ENCODE assay signal across 38 cellular contexts in genomic region chr2:240774856-240775255, GRCh38. TPM values are rescaled to one million over a fixed set of nuclear protein-coding genes. Genes with fewer than 3 reads are reported as not detected.
"Had no signal": no experiment of that assay in that cellular context is flagged by ENCODE, and none has a peak within 500 bp of the region (broad histone marks: within the 10 kb centered on the region; RNA-seq: fewer than 3 reads in every experiment).

No MANE protein-coding gene starts in this region.

- H3K4me3 Mint-ChIP-seq: activated naive CD4-positive, alpha-beta T cell treated with anti-CD3 and anti-CD28 coated beads for 36 hours; activated naive CD4-positive, alpha-beta T cell treated with anti-CD3 and anti-CD28 coated beads, Interleukin-2, amount 10 ng/mL, durations not matched to agents 7 days and 5 days; activated naive CD4-positive, alpha-beta T cell treated with anti-CD3 and anti-CD28 coated beads, Interleukin-2, amount 50 U/mL, for 24 hours; activated naive CD8-positive, alpha-beta T cell; activated naive CD8-positive, alpha-beta T cell treated with anti-CD3 and anti-CD28 coated beads for 36 hours; activated naive CD8-positive, alpha-beta T cell treated with anti-CD3 and anti-CD28 coated beads, Interleukin-2, amount 10 ng/mL, durations not matched to agents 7 days and 5 days; activated naive CD8-positive, alpha-beta T cell treated with anti-CD3 and anti-CD28 coated beads, Interleukin-2, amount 50 U/mL, for 24 hours; activated T-cell treated with anti-CD3 and anti-CD28 coated beads, Interleukin-2, amount 50 U/mL, for 24 hours; activated T-cell treated with anti-CD3 and anti-CD28 coated beads, Interleukin-2, amount 50 U/mL, for 4 hours; activated T-cell treated with anti-CD3 and anti-CD28 coated beads, Interleukin-2, amount 50 U/mL, for 72 hours; activated T-helper 1 cell treated with anti-CD3 and anti-CD28 coated beads, Interleukin-12 subunit alpha, Interleukin-12 subunit beta, Interleukin-2, Interleukin-4 antibody, amounts not matched to agents 30 ng/mL and 10 ng/mL and 1 ng/mL, durations not matched to agents 14 hours and 24 hours and 36 hours; activated T-helper 17 cell treated with anti-CD3 and anti-CD28 coated beads, Interleukin-2, amount 50 U/mL, for 72 hours; brain; central memory CD8-positive, alpha-beta T cell had no signal

- H3K27ac ChIP-seq: adrenal gland, ascending aorta, body of pancreas, brain microvascular endothelial cell, breast epithelium, cardiac muscle cell had no signal

- H3K4me1 Mint-ChIP-seq: activated naive CD4-positive, alpha-beta T cell treated with anti-CD3 and anti-CD28 coated beads, Interleukin-2, amount 10 ng/mL, durations not matched to agents 7 days and 5 days; activated naive CD4-positive, alpha-beta T cell treated with anti-CD3 and anti-CD28 coated beads, Interleukin-2, amount 50 U/mL, for 24 hours; activated naive CD8-positive, alpha-beta T cell treated with anti-CD3 and anti-CD28 coated beads for 36 hours; activated naive CD8-positive, alpha-beta T cell treated with anti-CD3 and anti-CD28 coated beads, Interleukin-2, amount 10 ng/mL, durations not matched to agents 7 days and 5 days; activated naive CD8-positive, alpha-beta T cell treated with anti-CD3 and anti-CD28 coated beads, Interleukin-2, amount 50 U/mL, for 24 hours; activated T-helper 17 cell treated with anti-CD3 and anti-CD28 coated beads, Interleukin-2, amount 50 U/mL, for 72 hours; brain; central memory CD8-positive, alpha-beta T cell had no signal

- DNase-seq: activated effector memory CD4-positive, alpha-beta T cell treated with anti-CD3 and anti-CD28 coated beads, Interleukin-2, amount 50 U/mL, for 16 hours; activated effector memory CD4-positive, alpha-beta T cell treated with Interleukin-2 at 50 U/mL for 16 hours; activated gamma-delta T cell; activated gamma-delta T cell treated with Interleukin-2 at 50 U/mL for 16 hours; activated naive CD4-positive, alpha-beta T cell; activated naive CD4-positive, alpha-beta T cell treated with anti-CD3 and anti-CD28 coated beads for 36 hours; activated naive CD4-positive, alpha-beta T cell treated with anti-CD3 and anti-CD28 coated beads, Interleukin-2, amount 10 ng/mL, durations not matched to agents 7 days and 5 days; activated naive CD4-positive, alpha-beta T cell treated with anti-CD3 and anti-CD28 coated beads, Interleukin-2, amount 50 U/mL, for 16 hours; activated naive CD4-positive, alpha-beta T cell treated with Interleukin-2 at 50 U/mL for 16 hours; activated naive CD8-positive, alpha-beta T cell treated with anti-CD3 and anti-CD28 coated beads for 36 hours; activated naive CD8-positive, alpha-beta T cell treated with anti-CD3 and anti-CD28 coated beads, Interleukin-2, amount 10 ng/mL, durations not matched to agents 7 days and 5 days; activated naive CD8-positive, alpha-beta T cell treated with anti-CD3 and anti-CD28 coated beads, Interleukin-2, amount 50 U/mL, for 24 hours; activated T-cell treated with anti-CD3 and anti-CD28 coated beads, Interleukin-2, amount 50 U/mL, for 1 hour; activated T-cell treated with anti-CD3 and anti-CD28 coated beads, Interleukin-2, amount 50 U/mL, for 24 hours; activated T-cell treated with anti-CD3 and anti-CD28 coated beads, Interleukin-2, amount 50 U/mL, for 4 hours; activated T-cell treated with anti-CD3 and anti-CD28 coated beads, Interleukin-2, amount 50 U/mL, for 48 hours; activated T-cell treated with anti-CD3 and anti-CD28 coated beads, Interleukin-2, amount 50 U/mL, for 72 hours; adrenal gland; amniotic stem cell; amygdala; anterior cingulate cortex; aorta; body of pancreas; brain microvascular endothelial cell; central memory CD4-positive, alpha-beta T cell; cerebellar nuclear complex had no signal

- H3K36me3 ChIP-seq: adrenal gland, ascending aorta, brain microvascular endothelial cell, breast epithelium, cardiac muscle cell had no signal

- H3K36me3 Mint-ChIP-seq: activated naive CD4-positive, alpha-beta T cell treated with anti-CD3 and anti-CD28 coated beads, Interleukin-2, amount 10 ng/mL, durations not matched to agents 7 days and 5 days; activated naive CD4-positive, alpha-beta T cell treated with anti-CD3 and anti-CD28 coated beads, Interleukin-2, amount 50 U/mL, for 24 hours; activated naive CD4-positive, alpha-beta T cell treated with anti-CD3 and anti-CD28 coated beads, Interleukin-2, amount 50 U/mL, for 72 hours; activated naive CD8-positive, alpha-beta T cell; activated naive CD8-positive, alpha-beta T cell treated with anti-CD3 and anti-CD28 coated beads for 36 hours; activated naive CD8-positive, alpha-beta T cell treated with anti-CD3 and anti-CD28 coated beads, Interleukin-2, amount 10 ng/mL, durations not matched to agents 7 days and 5 days had no signal

- H3K27ac Mint-ChIP-seq: activated naive CD4-positive, alpha-beta T cell treated with anti-CD3 and anti-CD28 coated beads for 36 hours; activated naive CD4-positive, alpha-beta T cell treated with anti-CD3 and anti-CD28 coated beads, Interleukin-2, amount 10 ng/mL, durations not matched to agents 7 days and 5 days; activated naive CD4-positive, alpha-beta T cell treated with anti-CD3 and anti-CD28 coated beads, Interleukin-2, amount 50 U/mL, for 24 hours; activated naive CD4-positive, alpha-beta T cell treated with anti-CD3 and anti-CD28 coated beads, Interleukin-2, amount 50 U/mL, for 72 hours; activated naive CD8-positive, alpha-beta T cell; activated naive CD8-positive, alpha-beta T cell treated with anti-CD3 and anti-CD28 coated beads for 36 hours; activated naive CD8-positive, alpha-beta T cell treated with anti-CD3 and anti-CD28 coated beads, Interleukin-2, amount 10 ng/mL, durations not matched to agents 7 days and 5 days; activated naive CD8-positive, alpha-beta T cell treated with anti-CD3 and anti-CD28 coated beads, Interleukin-2, amount 50 U/mL, for 24 hours; activated T-cell treated with anti-CD3 and anti-CD28 coated beads, Interleukin-2, amount 50 U/mL, for 24 hours; activated T-cell treated with anti-CD3 and anti-CD28 coated beads, Interleukin-2, amount 50 U/mL, for 72 hours; activated T-helper 1 cell treated with anti-CD3 and anti-CD28 coated beads, Interleukin-12 subunit alpha, Interleukin-12 subunit beta, Interleukin-2, Interleukin-4 antibody, amounts not matched to agents 30 ng/mL and 10 ng/mL and 1 ng/mL, durations not matched to agents 14 hours and 24 hours and 36 hours; activated T-helper 17 cell treated with anti-CD3 and anti-CD28 coated beads, Interleukin-2, amount 50 U/mL, for 72 hours; activated T-helper 2 cell treated with anti-CD3 and anti-CD28 coated beads, Interferon-gamma antibody, Interleukin-2, Interleukin-4, amounts not matched to agents 10 μg/mL and 5 μg/mL and 100 μg/mL, durations not matched to agents 14 hours and 24 hours and 36 hours had no signal

- H3K27me3 Mint-ChIP-seq: activated naive CD4-positive, alpha-beta T cell treated with anti-CD3 and anti-CD28 coated beads, Interleukin-2, amount 10 ng/mL, durations not matched to agents 7 days and 5 days; activated naive CD4-positive, alpha-beta T cell treated with anti-CD3 and anti-CD28 coated beads, Interleukin-2, amount 50 U/mL, for 24 hours; activated naive CD8-positive, alpha-beta T cell; activated naive CD8-positive, alpha-beta T cell treated with anti-CD3 and anti-CD28 coated beads for 36 hours; activated naive CD8-positive, alpha-beta T cell treated with anti-CD3 and anti-CD28 coated beads, Interleukin-2, amount 10 ng/mL, durations not matched to agents 7 days and 5 days; activated naive CD8-positive, alpha-beta T cell treated with anti-CD3 and anti-CD28 coated beads, Interleukin-2, amount 50 U/mL, for 24 hours; activated T-cell treated with anti-CD3 and anti-CD28 coated beads, Interleukin-2, amount 50 U/mL, for 24 hours; activated T-helper 17 cell treated with anti-CD3 and anti-CD28 coated beads, Interleukin-2, amount 50 U/mL, for 72 hours; brain; central memory CD8-positive, alpha-beta T cell had no signal

- H3K27me3 ChIP-seq: adrenal gland, ascending aorta, body of pancreas, brain microvascular endothelial cell, cardiac muscle cell had no signal

- H3K4me3 ChIP-seq: adrenal gland, ascending aorta, body of pancreas, breast epithelium, cardiac muscle cell had no signal

- H3K9me3 Mint-ChIP-seq: activated naive CD4-positive, alpha-beta T cell treated with anti-CD3 and anti-CD28 coated beads for 36 hours; activated naive CD4-positive, alpha-beta T cell treated with anti-CD3 and anti-CD28 coated beads, Interleukin-2, amount 10 ng/mL, durations not matched to agents 7 days and 5 days; activated naive CD4-positive, alpha-beta T cell treated with anti-CD3 and anti-CD28 coated beads, Interleukin-2, amount 50 U/mL, for 24 hours; activated naive CD4-positive, alpha-beta T cell treated with anti-CD3 and anti-CD28 coated beads, Interleukin-2, amount 50 U/mL, for 72 hours; activated naive CD8-positive, alpha-beta T cell treated with anti-CD3 and anti-CD28 coated beads for 36 hours; activated naive CD8-positive, alpha-beta T cell treated with anti-CD3 and anti-CD28 coated beads, Interleukin-2, amount 10 ng/mL, durations not matched to agents 7 days and 5 days; activated naive CD8-positive, alpha-beta T cell treated with anti-CD3 and anti-CD28 coated beads, Interleukin-2, amount 50 U/mL, for 24 hours; activated T-cell treated with anti-CD3 and anti-CD28 coated beads, Interleukin-2, amount 50 U/mL, for 24 hours; activated T-cell treated with anti-CD3 and anti-CD28 coated beads, Interleukin-2, amount 50 U/mL, for 4 hours; activated T-cell treated with anti-CD3 and anti-CD28 coated beads, Interleukin-2, amount 50 U/mL, for 72 hours; activated T-helper 1 cell treated with anti-CD3 and anti-CD28 coated beads, Interleukin-12 subunit alpha, Interleukin-12 subunit beta, Interleukin-2, Interleukin-4 antibody, amounts not matched to agents 30 ng/mL and 10 ng/mL and 1 ng/mL, durations not matched to agents 14 hours and 24 hours and 36 hours; activated T-helper 17 cell treated with anti-CD3 and anti-CD28 coated beads, Interleukin-2, amount 50 U/mL, for 72 hours; activated T-helper 2 cell treated with anti-CD3 and anti-CD28 coated beads, Interferon-gamma antibody, Interleukin-2, Interleukin-4, amounts not matched to agents 10 μg/mL and 5 μg/mL and 100 μg/mL, durations not matched to agents 14 hours and 24 hours and 36 hours; brain; central memory CD8-positive, alpha-beta T cell had no signal

- ATAC-seq: activated naive CD4-positive, alpha-beta T cell treated with anti-CD3 and anti-CD28 coated beads, Interleukin-2, amount 50 U/mL, for 72 hours; activated naive CD8-positive, alpha-beta T cell treated with anti-CD3 and anti-CD28 coated beads, Interleukin-2, amount 50 U/mL, for 24 hours; activated T-cell treated with anti-CD3 and anti-CD28 coated beads, Interleukin-2, amount 50 U/mL, for 4 hours; activated T-cell treated with anti-CD3 and anti-CD28 coated beads, Interleukin-2, amount 50 U/mL, for 72 hours; activated T-helper 17 cell treated with anti-CD3 and anti-CD28 coated beads, Interleukin-2, amount 50 U/mL, for 72 hours; body of pancreas had no signal

- H3K4me1 ChIP-seq: adrenal gland, ascending aorta, body of pancreas, breast epithelium had no signal

- H3K9me3 ChIP-seq: adrenal gland, ascending aorta, body of pancreas, breast epithelium had no signal

RNA-seq across cellular contexts. Expression of gene KIF1A, which starts 45.2 kb away (rescaled TPM):
- total RNA-seq: bronchial epithelial cell had no signal
